ENCODE assay signal across 2 cellular contexts in genomic region chr5:58127486-58128220, GRCh38.
A peak's percentile ranks its signal among the peaks of the same experiment; 100 is the strongest.
TF ChIP-seq lines count a peak whose summit lies in the region.

No MANE protein-coding gene starts in this region.

TF ChIP-seq in A549, 52 proteins besides CTCF, POLR2A, EP300 and RAD21 (continued from another document):
- TF ChIP-seq JUN (IDR thresholded peaks at IDR 0.05) (peak; percentile 74 to 81; a peak in 4 of 5 replicates), NR3C1 (IDR thresholded peaks at IDR 0.05) (no peak), JUNB (IDR thresholded peaks at IDR 0.05) (0 out of 2 replicates have a peak, but pooled peaks have one; percentile 35), TFCP2L1 (CRISPR knock-in tag; IDR thresholded peaks at IDR 0.05) (no peak), CHD2 (IDR thresholded peaks at IDR 0.05; ENCODE audit: low read length, partially characterized antibody) (no peak), GATA3 (IDR thresholded peaks at IDR 0.05; ENCODE audit: borderline replicate concordance) (peak; percentile 89), SMC3 (IDR thresholded peaks at IDR 0.05) (peak; percentile 39; the same call in 2 of the 3 replicates), HEYL (CRISPR knock-in tag; IDR thresholded peaks at IDR 0.05) (no peak), CHD4 (IDR thresholded peaks at IDR 0.05; ENCODE audit: borderline replicate concordance) (no peak), KDM1A (IDR thresholded peaks at IDR 0.05; ENCODE audit: low read depth) (no peak)
- TF ChIP-seq, protein P1, sequence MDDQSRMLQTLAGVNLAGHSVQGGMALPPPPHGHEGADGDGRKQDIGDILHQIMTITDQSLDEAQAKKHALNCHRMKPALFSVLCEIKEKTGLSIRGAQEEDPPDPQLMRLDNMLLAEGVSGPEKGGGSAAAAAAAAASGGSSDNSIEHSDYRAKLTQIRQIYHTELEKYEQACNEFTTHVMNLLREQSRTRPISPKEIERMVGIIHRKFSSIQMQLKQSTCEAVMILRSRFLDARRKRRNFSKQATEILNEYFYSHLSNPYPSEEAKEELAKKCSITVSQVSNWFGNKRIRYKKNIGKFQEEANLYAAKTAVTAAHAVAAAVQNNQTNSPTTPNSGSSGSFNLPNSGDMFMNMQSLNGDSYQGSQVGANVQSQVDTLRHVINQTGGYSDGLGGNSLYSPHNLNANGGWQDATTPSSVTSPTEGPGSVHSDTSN (IDR thresholded peaks at IDR 0.05) = no peak
- TF ChIP-seq, protein P2, sequence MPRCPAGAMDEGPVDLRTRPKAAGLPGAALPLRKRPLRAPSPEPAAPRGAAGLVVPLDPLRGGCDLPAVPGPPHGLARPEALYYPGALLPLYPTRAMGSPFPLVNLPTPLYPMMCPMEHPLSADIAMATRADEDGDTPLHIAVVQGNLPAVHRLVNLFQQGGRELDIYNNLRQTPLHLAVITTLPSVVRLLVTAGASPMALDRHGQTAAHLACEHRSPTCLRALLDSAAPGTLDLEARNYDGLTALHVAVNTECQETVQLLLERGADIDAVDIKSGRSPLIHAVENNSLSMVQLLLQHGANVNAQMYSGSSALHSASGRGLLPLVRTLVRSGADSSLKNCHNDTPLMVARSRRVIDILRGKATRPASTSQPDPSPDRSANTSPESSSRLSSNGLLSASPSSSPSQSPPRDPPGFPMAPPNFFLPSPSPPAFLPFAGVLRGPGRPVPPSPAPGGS (IDR thresholded peaks at IDR 0.05) = peak; percentile 83; the same call in 2 of the 3 replicates
- TF ChIP-seq, protein P3, sequence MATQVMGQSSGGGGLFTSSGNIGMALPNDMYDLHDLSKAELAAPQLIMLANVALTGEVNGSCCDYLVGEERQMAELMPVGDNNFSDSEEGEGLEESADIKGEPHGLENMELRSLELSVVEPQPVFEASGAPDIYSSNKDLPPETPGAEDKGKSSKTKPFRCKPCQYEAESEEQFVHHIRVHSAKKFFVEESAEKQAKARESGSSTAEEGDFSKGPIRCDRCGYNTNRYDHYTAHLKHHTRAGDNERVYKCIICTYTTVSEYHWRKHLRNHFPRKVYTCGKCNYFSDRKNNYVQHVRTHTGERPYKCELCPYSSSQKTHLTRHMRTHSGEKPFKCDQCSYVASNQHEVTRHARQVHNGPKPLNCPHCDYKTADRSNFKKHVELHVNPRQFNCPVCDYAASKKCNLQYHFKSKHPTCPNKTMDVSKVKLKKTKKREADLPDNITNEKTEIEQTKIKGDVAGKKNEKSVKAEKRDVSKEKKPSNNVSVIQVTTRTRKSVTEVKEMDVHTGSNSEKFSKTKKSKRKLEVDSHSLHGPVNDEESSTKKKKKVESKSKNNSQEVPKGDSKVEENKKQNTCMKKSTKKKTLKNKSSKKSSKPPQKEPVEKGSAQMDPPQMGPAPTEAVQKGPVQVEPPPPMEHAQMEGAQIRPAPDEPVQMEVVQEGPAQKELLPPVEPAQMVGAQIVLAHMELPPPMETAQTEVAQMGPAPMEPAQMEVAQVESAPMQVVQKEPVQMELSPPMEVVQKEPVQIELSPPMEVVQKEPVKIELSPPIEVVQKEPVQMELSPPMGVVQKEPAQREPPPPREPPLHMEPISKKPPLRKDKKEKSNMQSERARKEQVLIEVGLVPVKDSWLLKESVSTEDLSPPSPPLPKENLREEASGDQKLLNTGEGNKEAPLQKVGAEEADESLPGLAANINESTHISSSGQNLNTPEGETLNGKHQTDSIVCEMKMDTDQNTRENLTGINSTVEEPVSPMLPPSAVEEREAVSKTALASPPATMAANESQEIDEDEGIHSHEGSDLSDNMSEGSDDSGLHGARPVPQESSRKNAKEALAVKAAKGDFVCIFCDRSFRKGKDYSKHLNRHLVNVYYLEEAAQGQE (IDR thresholded peaks at IDR 0.05) = no peak
- TF ChIP-seq, protein P4, sequence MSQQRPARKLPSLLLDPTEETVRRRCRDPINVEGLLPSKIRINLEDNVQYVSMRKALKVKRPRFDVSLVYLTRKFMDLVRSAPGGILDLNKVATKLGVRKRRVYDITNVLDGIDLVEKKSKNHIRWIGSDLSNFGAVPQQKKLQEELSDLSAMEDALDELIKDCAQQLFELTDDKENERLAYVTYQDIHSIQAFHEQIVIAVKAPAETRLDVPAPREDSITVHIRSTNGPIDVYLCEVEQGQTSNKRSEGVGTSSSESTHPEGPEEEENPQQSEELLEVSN (IDR thresholded peaks at IDR 0.05; ENCODE audit: borderline replicate concordance, low read depth) = no peak

TF ChIP-seq in endothelial cell of umbilical vein, 7 proteins besides CTCF, POLR2A, EP300 and RAD21 (continued from another document):
- TF ChIP-seq FOS (IDR thresholded peaks at IDR 0.05; ENCODE audit: borderline replicate concordance, insufficient read depth, low read length) (no peak), MYC (IDR thresholded peaks at IDR 0.05; ENCODE audit: low read depth, low read length) (no peak), EZH2 (IDR thresholded peaks at IDR 0.05; ENCODE audit: borderline replicate concordance, low read depth, low read length, severe bottlenecking) (no peak), MAX (IDR thresholded peaks at IDR 0.05; ENCODE audit: insufficient read depth, insufficient read length) (no peak), GATA2 (IDR thresholded peaks at IDR 0.05; ENCODE audit: insufficient read depth, insufficient read length, low read depth, low read length) (no peak)
